Comparison of ENCODE assay signal across 18 cellular contexts in genomic region chr14:91934554-91935285, GRCh38. TPM values are rescaled to one million over a fixed set of nuclear protein-coding genes. Genes with fewer than 3 reads are reported as not detected.
"Had no signal": no experiment of that assay in that cellular context is flagged by ENCODE, and none has a peak within 500 bp of the region (broad histone marks: within the 10 kb centered on the region; RNA-seq: fewer than 3 reads in every experiment).

No MANE protein-coding gene starts in this region.

- H3K27me3 Mint-ChIP-seq: activated CD4-positive, alpha-beta T cell treated with anti-CD3 and anti-CD28 coated beads for 36 hours had no signal

- H3K4me1 Mint-ChIP-seq: activated B cell treated with CpG ODN at 0.5 μM for 24 hours; activated CD4-positive, alpha-beta T cell treated with anti-CD3 and anti-CD28 coated beads for 36 hours; activated naive CD4-positive, alpha-beta T cell treated with anti-CD3 and anti-CD28 coated beads, Interleukin-2, amount 10 ng/mL, durations not matched to agents 7 days and 5 days had no signal

- ATAC-seq: activated CD4-positive, alpha-beta T cell treated with anti-CD3 and anti-CD28 coated beads for 36 hours; effector memory CD8-positive, alpha-beta T cell; esophagus mucosa; lower lobe of right lung; stimulated activated naive CD8-positive, alpha-beta T cell treated with anti-CD3 and anti-CD28 coated beads, Interleukin-15, Interleukin-2, amounts not matched to agents 100 U/mL and 50 U/mL, for 24 hours had no signal

- DNase-seq: activated B cell treated with CpG ODN at 0.5 μM for 24 hours; activated CD4-positive, alpha-beta T cell treated with anti-CD3 and anti-CD28 coated beads for 36 hours; activated CD4-positive, alpha-beta T cell treated with anti-CD3 and anti-CD28 coated beads, Interleukin-2, amount 50 U/mL, for 4 hours; activated naive CD4-positive, alpha-beta T cell treated with anti-CD3 and anti-CD28 coated beads, Interleukin-2, amount 10 ng/mL, durations not matched to agents 7 days and 5 days; activated T-cell treated with anti-CD3 and anti-CD28 coated beads, Interleukin-2, amount 50 U/mL, for 48 hours; amygdala; central memory CD4-positive, alpha-beta T cell; dorsolateral prefrontal cortex; effector memory CD8-positive, alpha-beta T cell; left colon; lower lobe of right lung; mesendoderm; naive B cell; occipital lobe; stimulated activated CD4-positive, alpha-beta T cell treated with anti-CD3 and anti-CD28 coated beads, Interleukin-4, amount 100 ng/mL, for 24 hours; stimulated activated naive CD8-positive, alpha-beta T cell treated with anti-CD3 and anti-CD28 coated beads, Interleukin-15, Interleukin-2, amounts not matched to agents 100 U/mL and 50 U/mL, for 24 hours; T1000 had no signal

- H3K9me3 Mint-ChIP-seq: activated B cell treated with CpG ODN at 0.5 μM for 24 hours; activated naive CD4-positive, alpha-beta T cell treated with anti-CD3 and anti-CD28 coated beads, Interleukin-2, amount 10 ng/mL, durations not matched to agents 7 days and 5 days; effector memory CD8-positive, alpha-beta T cell; naive B cell had no signal

- H3K36me3 Mint-ChIP-seq: activated naive CD4-positive, alpha-beta T cell treated with anti-CD3 and anti-CD28 coated beads, Interleukin-2, amount 10 ng/mL, durations not matched to agents 7 days and 5 days had no signal

- H3K27ac Mint-ChIP-seq: activated B cell treated with CpG ODN at 0.5 μM for 24 hours; activated CD4-positive, alpha-beta T cell treated with anti-CD3 and anti-CD28 coated beads for 36 hours; activated naive CD4-positive, alpha-beta T cell treated with anti-CD3 and anti-CD28 coated beads, Interleukin-2, amount 10 ng/mL, durations not matched to agents 7 days and 5 days; effector memory CD8-positive, alpha-beta T cell had no signal

- H3K4me3 Mint-ChIP-seq: activated B cell treated with CpG ODN at 0.5 μM for 24 hours; activated CD4-positive, alpha-beta T cell treated with anti-CD3 and anti-CD28 coated beads for 36 hours; activated naive CD4-positive, alpha-beta T cell treated with anti-CD3 and anti-CD28 coated beads, Interleukin-2, amount 10 ng/mL, durations not matched to agents 7 days and 5 days; effector memory CD8-positive, alpha-beta T cell; naive B cell had no signal

RNA-seq across cellular contexts. Expression of gene FBLN5, which starts 12.8 kb away (rescaled TPM):
- total RNA-seq: activated B cell treated with CpG ODN at 0.5 μM for 24 hours had no signal
